17 cellular contexts compared by ENCODE assay signal in genomic region chr12:119835068-119835467, GRCh38. TPM values are rescaled to one million over a fixed set of nuclear protein-coding genes. Genes with fewer than 3 reads are reported as not detected.
DNase-seq lines count a peak whose midpoint lies in the region; ATAC-seq and TF ChIP-seq lines count a peak whose summit lies in the region.
"Had no signal": no experiment of that assay in that cellular context is flagged by ENCODE, and none has a peak within 500 bp of the region (broad histone marks: within the 10 kb centered on the region; RNA-seq: fewer than 3 reads in every experiment).

No MANE protein-coding gene starts in this region.

- H2AFZ ChIP-seq in mesenchymal stem cell (ENCODE audit: low read depth, low read length), result no peak overlapping the region

- H3K9me3 ChIP-seq in mesenchymal stem cell (ENCODE audit: control insufficient read depth, low read length), result no peaks in the 10 kb centered on the region

- H4K91ac ChIP-seq in mesenchymal stem cell (ENCODE audit: low read length), result no peak overlapping the region

- H3K14ac ChIP-seq in mesenchymal stem cell (ENCODE audit: low read length in 2 of 2), result peak overlapping the region in 1 of 2 experiments; percentile 12

- no peak for ATAC-seq in stimulated activated naive CD8-positive, alpha-beta T cell treated with anti-CD3 and anti-CD28 coated beads, Interleukin-15, amount 100 ng/mL, for 72 hours
- ATAC-seq: activated CD4-positive, CD25-positive, alpha-beta regulatory T cell treated with anti-CD3 and anti-CD28 coated beads, Interleukin-2, amount 50 U/mL, for 24 hours; left colon; natural killer cell treated with Interleukin-12 subunit alpha and Interleukin-12 subunit beta and Interleukin-15 and Interleukin-18, amount 100 ng/mL, for 72 hours had no signal

- no peak overlapping the region for H3K18ac ChIP-seq in mesenchymal stem cell (ENCODE audit: low read depth in 1 of 2, low read length in 2 of 2)

- no peak overlapping the region for H3K9ac ChIP-seq in mesenchymal stem cell (ENCODE audit: low read length)

- no peak overlapping the region for H3K4ac ChIP-seq in mesenchymal stem cell (ENCODE audit: low read depth in 1 of 2, low read length in 2 of 2)

- H3K27me3 ChIP-seq in mesenchymal stem cell (ENCODE audit: control insufficient read depth in 1 of 2, insufficient read depth in 1 of 2, low read length in 2 of 2), result no peaks in the 10 kb centered on the region

- no peak overlapping the region for H3K27ac ChIP-seq in mesenchymal stem cell (ENCODE audit: low read length, poor library complexity, severe bottlenecking)
- H3K27ac ChIP-seq: SK-N-MC, skin epidermis had no signal

- H4K8ac ChIP-seq in mesenchymal stem cell (ENCODE audit: low read length), result peak overlapping the region; percentile 35

- no peak overlapping the region for H2BK5ac ChIP-seq in mesenchymal stem cell (ENCODE audit: low read depth, low read length, poor library complexity, severe bottlenecking)

- no peak overlapping the region for H2BK120ac ChIP-seq in mesenchymal stem cell (ENCODE audit: low read depth, low read length)

- H3K36me3 ChIP-seq in mesenchymal stem cell (ENCODE audit: control insufficient read depth in 1 of 2, insufficient read depth in 2 of 2, low read depth in 1 of 2, low read length in 2 of 2), result no peaks in the 10 kb centered on the region

- WGBS in mesenchymal stem cell, result 100% methylated on average over 1 of the region's 2 CpGs

- H3K27ac Mint-ChIP-seq in stimulated activated naive CD8-positive, alpha-beta T cell treated with anti-CD3 and anti-CD28 coated beads, Interleukin-15, amount 100 ng/mL, for 72 hours, result no peak overlapping the region
- H3K27ac Mint-ChIP-seq: natural killer cell treated with Interleukin-12 subunit alpha and Interleukin-12 subunit beta and Interleukin-15 and Interleukin-18, amount 100 ng/mL, for 72 hours had no signal

- DNase-seq in ELF-1 (ENCODE audit: low read depth, low spot score) (peak; percentile 3), LNCaP clone FGC (ENCODE audit: low read depth) (no peak), dermis blood vessel endothelial cell (peak; percentile 6), mesenchymal stem cell (peak; percentile 9), NCI-H1930 (lab: John Stamatoyannopoulos, UW) (no peak), mesenteric fat pad (ENCODE audit: low spot score) (no peak)
- DNase-seq in stimulated activated naive CD8-positive, alpha-beta T cell treated with anti-CD3 and anti-CD28 coated beads, Interleukin-15, amount 100 ng/mL, for 72 hours, result no peak
- DNase-seq: COR-L47; cortex of kidney; left colon; NCI-H1436 treated with DMSO at 0.1 percent for 48 hours; NK-92 treated with Interleukin-12 subunit alpha and Interleukin-12 subunit beta, amount 100 ng/mL, for 24 hours; substantia nigra had no signal

- TF ChIP-seq CTCF in LNCaP clone FGC (IDR thresholded peaks at IDR 0.05; ENCODE audit: control insufficient read depth, extremely low read depth, insufficient read depth), result peak; percentile 23; the same call in 1 of the 2 replicates

- H3K79me1 ChIP-seq in mesenchymal stem cell (replicated peaks; ENCODE audit: low read length, poor library complexity, severe bottlenecking), result peaks cover 25% of the 10 kb centered on the region

- no peak overlapping the region for H3K4me3 Mint-ChIP-seq in stimulated activated naive CD8-positive, alpha-beta T cell treated with anti-CD3 and anti-CD28 coated beads, Interleukin-15, amount 100 ng/mL, for 72 hours
- H3K4me3 Mint-ChIP-seq: natural killer cell treated with Interleukin-12 subunit alpha and Interleukin-12 subunit beta and Interleukin-15 and Interleukin-18, amount 100 ng/mL, for 72 hours had no signal

- no peak overlapping the region for H3K23ac ChIP-seq in mesenchymal stem cell (ENCODE audit: low read length in 2 of 2)

- H3K27me3 Mint-ChIP-seq in stimulated activated naive CD8-positive, alpha-beta T cell treated with anti-CD3 and anti-CD28 coated beads, Interleukin-15, amount 100 ng/mL, for 72 hours, result no peaks in the 10 kb centered on the region
- H3K27me3 Mint-ChIP-seq: natural killer cell treated with Interleukin-12 subunit alpha and Interleukin-12 subunit beta and Interleukin-15 and Interleukin-18, amount 100 ng/mL, for 72 hours had no signal

- no peaks in the 10 kb centered on the region for H3K4me1 Mint-ChIP-seq in stimulated activated naive CD8-positive, alpha-beta T cell treated with anti-CD3 and anti-CD28 coated beads, Interleukin-15, amount 100 ng/mL, for 72 hours

- no peak overlapping the region for H2BK15ac ChIP-seq in mesenchymal stem cell (ENCODE audit: low read depth, poor library complexity, severe bottlenecking)

- H2AK5ac ChIP-seq in mesenchymal stem cell (ENCODE audit: low read length, severe bottlenecking), result no peak overlapping the region

- H3K9me3 Mint-ChIP-seq in stimulated activated naive CD8-positive, alpha-beta T cell treated with anti-CD3 and anti-CD28 coated beads, Interleukin-15, amount 100 ng/mL, for 72 hours, result no peaks in the 10 kb centered on the region
- H3K9me3 Mint-ChIP-seq: natural killer cell treated with Interleukin-12 subunit alpha and Interleukin-12 subunit beta and Interleukin-15 and Interleukin-18, amount 100 ng/mL, for 72 hours had no signal

- no peak overlapping the region for H2BK12ac ChIP-seq in mesenchymal stem cell (ENCODE audit: low read length in 2 of 2)

- no peak overlapping the region for H3K4me2 ChIP-seq in mesenchymal stem cell (ENCODE audit: low read length, poor library complexity, severe bottlenecking)

- H3K4me1 ChIP-seq in mesenchymal stem cell (ENCODE audit: control insufficient read depth, insufficient read depth, low read depth, low read length), result no peaks in the 10 kb centered on the region

- H3K4me3 ChIP-seq in LNCaP clone FGC (ENCODE audit: low read depth, low read length) (no peak overlapping the region), mesenchymal stem cell (ENCODE audit: insufficient read depth in 1 of 2, low read depth in 1 of 2, low read length in 2 of 2) (no peak overlapping the region)
- H3K4me3 ChIP-seq: SK-N-MC, skin epidermis had no signal

RNA-seq across cellular contexts. Expression of gene CIT, which starts 42.1 kb away (rescaled TPM):
- total RNA-seq in dermis blood vessel endothelial cell (4.4 and 24.4 TPM in 2 replicates), mesenteric fat pad (2.4 TPM)
- polyA plus RNA-seq in mesenchymal stem cell (2013, experiment 1 of 2), result 2.6 TPM
- polyA plus RNA-seq in mesenchymal stem cell (2013, experiment 2 of 2), result 2.3 TPM

Comparison
In these comparisons a context has a peak if more than half of its experiments do, and no peak if none do; other contexts are left out.
1. DNase-seq: peak in ELF-1 (single experiment), dermis blood vessel endothelial cell (single experiment) and mesenchymal stem cell (single experiment); none in LNCaP clone FGC (single experiment), stimulated activated naive CD8-positive, alpha-beta T cell treated with anti-CD3 and anti-CD28 coated beads, Interleukin-15, amount 100 ng/mL, for 72 hours (0 of 2), NCI-H1930 (0 of 2) and mesenteric fat pad (single experiment).